17 cellular contexts compared by ENCODE assay signal in the genomic region with DNA sequence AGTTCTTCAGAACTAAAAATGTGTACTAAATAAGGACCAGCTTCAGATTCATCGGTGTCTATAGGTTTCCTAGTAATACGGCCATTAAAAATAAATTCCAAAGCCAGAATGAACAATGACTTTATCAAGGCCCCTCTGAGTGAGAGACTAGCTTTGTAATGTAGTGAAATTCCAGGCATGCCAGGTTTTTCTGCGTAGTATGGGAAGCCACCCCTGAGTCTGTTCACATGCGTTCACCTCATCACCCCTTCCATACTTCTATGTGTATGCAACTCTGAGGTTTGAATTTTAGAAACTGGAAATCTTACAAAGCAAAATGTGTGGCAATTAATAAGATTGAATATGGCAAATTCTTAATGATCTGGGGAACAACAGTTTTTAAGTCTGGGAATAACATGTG. TPM values are rescaled to one million over a fixed set of nuclear protein-coding genes. Genes with fewer than 3 reads are reported as not detected.
DNase-seq lines count a peak whose midpoint lies in the region; ATAC-seq and TF ChIP-seq lines count a peak whose summit lies in the region.
"Had no signal": no experiment of that assay in that cellular context is flagged by ENCODE, and none has a peak within 500 bp of the region (broad histone marks: within the 10 kb centered on the region; RNA-seq: fewer than 3 reads in every experiment).

No MANE protein-coding gene starts in this region.

- H3K4me3 ChIP-seq in GM23338 (no peak overlapping the region), neural progenitor cell (no peak overlapping the region)
- H3K4me3 ChIP-seq: A549 had no signal

- H3K9ac ChIP-seq in neural progenitor cell, result peak overlapping the region; percentile 34
- H3K9ac ChIP-seq: KMS-11 had no signal

- DNase-seq in GM23338 (ENCODE audit: low spot score), result peak; percentile 82
- DNase-seq in WTC11 (ENCODE audit: low spot score), result no peak
- DNase-seq in endothelial cell (ENCODE audit: low spot score), result no peak
- peak; percentile 67 for DNase-seq in neural progenitor cell (ENCODE audit: low spot score)
- no peak for DNase-seq in NCI-H446 treated with DMSO at 0.1 percent for 48 hours (lab: John Stamatoyannopoulos, UW)
- no peak for DNase-seq in dermis blood vessel endothelial cell
- DNase-seq: DMS153; EL; NCI-H1092; NCI-H226; NCI-H526 treated with DMSO at 0.1 percent for 48 hours; NK-92 treated with Interleukin-12 subunit alpha and Interleukin-12 subunit beta, amount 100 ng/mL, for 24 hours had no signal

- no peaks in the 10 kb centered on the region for H3K9me2 ChIP-seq in GM23338 (ENCODE audit: insufficient read depth)

- peak; percentile 70 for ATAC-seq in GM23338
- peak; percentile 73 for ATAC-seq in WTC11
- ATAC-seq in HG03378 (IDR thresholded peaks at IDR 0.05; ENCODE audit: unreplicated experiment), result no peak
- ATAC-seq: A549, HCT116 had no signal

- POLR2A ChIA-PET in WTC11 (lab: Charles Lee), result no interaction called here

- H3K4me3 Mint-ChIP-seq in GM23338 (no peak overlapping the region), WTC11 (no peak overlapping the region), endothelial cell (ENCODE audit: unreplicated experiment) (no peak overlapping the region), neural progenitor cell (no peak overlapping the region)

- H2AFZ ChIP-seq in GM23338 (no peak overlapping the region), neural progenitor cell (replicated peaks) (no peak overlapping the region)

- H3K27ac ChIP-seq in GM23338 (ENCODE audit: low read depth), result peak overlapping the region; percentile 64; the same call in 1 of the 2 replicates
- peak overlapping the region; percentile 87 for H3K27ac ChIP-seq in neural progenitor cell
- H3K27ac ChIP-seq: A549, C4-2B, KMS-11 had no signal

- no peaks in the 10 kb centered on the region for H3K27me3 Mint-ChIP-seq in GM23338 (ENCODE audit: insufficient read depth, low read depth, poor library complexity)
- H3K27me3 Mint-ChIP-seq in WTC11 (ENCODE audit: low read depth), result peaks cover 8% of the 10 kb centered on the region
- peaks cover under 1% of the 10 kb centered on the region for H3K27me3 Mint-ChIP-seq in endothelial cell (ENCODE audit: unreplicated experiment)
- peaks cover 2% of the 10 kb centered on the region for H3K27me3 Mint-ChIP-seq in neural progenitor cell (ENCODE audit: insufficient read depth, low read depth)

- H3K4me1 ChIP-seq in GM23338 (ENCODE audit: insufficient read depth) (peaks cover 16% of the 10 kb centered on the region; the same call in 1 of the 2 replicates), neural progenitor cell (peaks cover 33% of the 10 kb centered on the region)
- H3K4me1 ChIP-seq: A549 had no signal

- no peaks in the 10 kb centered on the region for H3K9me3 Mint-ChIP-seq in GM23338
- no peaks in the 10 kb centered on the region for H3K9me3 Mint-ChIP-seq in WTC11
- no peaks in the 10 kb centered on the region for H3K9me3 Mint-ChIP-seq in endothelial cell (ENCODE audit: unreplicated experiment)
- no peaks in the 10 kb centered on the region for H3K9me3 Mint-ChIP-seq in neural progenitor cell

- no peaks in the 10 kb centered on the region for H3K27me3 ChIP-seq in GM23338 (ENCODE audit: insufficient read depth)
- H3K27me3 ChIP-seq in neural progenitor cell, result no peaks in the 10 kb centered on the region

- H3K27ac Mint-ChIP-seq in GM23338 (peak overlapping the region; percentile 89), WTC11 (peak overlapping the region; percentile 88), endothelial cell (ENCODE audit: unreplicated experiment) (peak overlapping the region; percentile 61), neural progenitor cell (no peak overlapping the region)

- no peak overlapping the region; the same call in 1 of the 2 replicates for H3K4me2 ChIP-seq in GM23338
- H3K4me2 ChIP-seq in neural progenitor cell, result peak overlapping the region; percentile 32
- H3K4me2 ChIP-seq: A549, KMS-11 had no signal

- H3K9me3 ChIP-seq in neural progenitor cell (ENCODE audit: low read depth), result no peaks in the 10 kb centered on the region
- H3K9me3 ChIP-seq: A549 had no signal

- H3K36me3 ChIP-seq in GM23338 (ENCODE audit: insufficient read depth) (no peaks in the 10 kb centered on the region), neural progenitor cell (no peaks in the 10 kb centered on the region)

- TF ChIP-seq CTCF in GM23338 (conservative IDR thresholded peaks at IDR 0.05; ENCODE audit: low read depth in 2 of 2) (no peak), WTC11 (IDR thresholded peaks at IDR 0.05) (no peak), endothelial cell (IDR thresholded peaks at IDR 0.05; ENCODE audit: unreplicated experiment) (no peak), neural progenitor cell (IDR thresholded peaks at IDR 0.05) (no peak)

- no peaks in the 10 kb centered on the region for H3F3A ChIP-seq in GM23338 (replicated peaks; ENCODE audit: low read depth)
- peaks cover 7% of the 10 kb centered on the region for H3F3A ChIP-seq in neural progenitor cell (ENCODE audit: low read depth)

- H3K4me1 Mint-ChIP-seq in GM23338, result peaks cover 35% of the 10 kb centered on the region
- peaks cover 33% of the 10 kb centered on the region for H3K4me1 Mint-ChIP-seq in WTC11
- peaks cover 4% of the 10 kb centered on the region for H3K4me1 Mint-ChIP-seq in endothelial cell (ENCODE audit: unreplicated experiment)
- H3K4me1 Mint-ChIP-seq in neural progenitor cell, result peaks cover 2% of the 10 kb centered on the region

- H3K36me3 Mint-ChIP-seq in GM23338 (ENCODE audit: low read depth) (peaks cover 5% of the 10 kb centered on the region; the same call in 2 of the 3 replicates), WTC11 (0 out of 2 replicates have a peak, but pooled peaks cover 4% of the 10 kb centered on the region), endothelial cell (ENCODE audit: low read depth, unreplicated experiment) (peaks cover 15% of the 10 kb centered on the region), neural progenitor cell (peaks cover 8% of the 10 kb centered on the region)

- H3K79me2 ChIP-seq in GM23338 (replicated peaks; ENCODE audit: insufficient read depth) (no peaks in the 10 kb centered on the region), neural progenitor cell (ENCODE audit: low read depth) (no peaks in the 10 kb centered on the region)

- H4K20me1 ChIP-seq in GM23338 (replicated peaks; ENCODE audit: insufficient read depth), result no peaks in the 10 kb centered on the region
- H4K20me1 ChIP-seq in neural progenitor cell (ENCODE audit: low read depth), result no peaks in the 10 kb centered on the region

- CTCF ChIA-PET in WTC11 (lab: Charles Lee), result interaction anchor here (0.9 to 1.8 kb wide), 4 partner anchors 11 to 104 kb away, joined by 3 to 7 read pairs (median 5); no protein-coding TSS in a partner anchor

TF ChIP-seq in GM23338, 12 proteins besides CTCF, POLR2A, EP300 and RAD21:
- no peak for TF ChIP-seq NANOG (IDR thresholded peaks at IDR 0.05; ENCODE audit: borderline replicate concordance)
- TF ChIP-seq EZH2 (IDR thresholded peaks at IDR 0.05; ENCODE audit: low read depth, unreplicated experiment), result no peak
- peak; percentile 39; the same call in 1 of the 2 replicates for TF ChIP-seq CREB1 (CRISPR knock-in tag; IDR thresholded peaks at IDR 0.05; ENCODE audit: low read depth)
TF ChIP-seq in GM23338: peak in this region for 1.

TF ChIP-seq in WTC11, 78 proteins besides CTCF, POLR2A, EP300 and RAD21 (continues in another document):
- TF ChIP-seq, protein P1, sequence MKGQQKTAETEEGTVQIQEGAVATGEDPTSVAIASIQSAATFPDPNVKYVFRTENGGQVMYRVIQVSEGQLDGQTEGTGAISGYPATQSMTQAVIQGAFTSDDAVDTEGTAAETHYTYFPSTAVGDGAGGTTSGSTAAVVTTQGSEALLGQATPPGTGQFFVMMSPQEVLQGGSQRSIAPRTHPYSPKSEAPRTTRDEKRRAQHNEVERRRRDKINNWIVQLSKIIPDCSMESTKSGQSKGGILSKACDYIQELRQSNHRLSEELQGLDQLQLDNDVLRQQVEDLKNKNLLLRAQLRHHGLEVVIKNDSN (CRISPR knock-in tag; IDR thresholded peaks at IDR 0.05), result no peak
- TF ChIP-seq ZNF121 (CRISPR knock-in tag; IDR thresholded peaks at IDR 0.05), result no peak
- TF ChIP-seq NR1H2 (CRISPR knock-in tag; IDR thresholded peaks at IDR 0.05), result no peak
- TF ChIP-seq ZBTB21 (CRISPR knock-in tag; IDR thresholded peaks at IDR 0.05; ENCODE audit: borderline replicate concordance), result no peak
- TF ChIP-seq, protein P2, sequence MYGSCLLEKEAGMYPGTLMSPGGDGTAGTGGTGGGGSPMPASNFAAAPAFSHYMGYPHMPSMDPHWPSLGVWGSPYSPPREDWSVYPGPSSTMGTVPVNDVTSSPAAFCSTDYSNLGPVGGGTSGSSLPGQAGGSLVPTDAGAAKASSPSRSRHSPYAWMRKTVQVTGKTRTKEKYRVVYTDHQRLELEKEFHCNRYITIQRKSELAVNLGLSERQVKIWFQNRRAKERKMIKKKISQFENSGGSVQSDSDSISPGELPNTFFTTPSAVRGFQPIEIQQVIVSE (CRISPR knock-in tag; IDR thresholded peaks at IDR 0.05; ENCODE audit: borderline replicate concordance), result no peak
- TF ChIP-seq, protein P3, sequence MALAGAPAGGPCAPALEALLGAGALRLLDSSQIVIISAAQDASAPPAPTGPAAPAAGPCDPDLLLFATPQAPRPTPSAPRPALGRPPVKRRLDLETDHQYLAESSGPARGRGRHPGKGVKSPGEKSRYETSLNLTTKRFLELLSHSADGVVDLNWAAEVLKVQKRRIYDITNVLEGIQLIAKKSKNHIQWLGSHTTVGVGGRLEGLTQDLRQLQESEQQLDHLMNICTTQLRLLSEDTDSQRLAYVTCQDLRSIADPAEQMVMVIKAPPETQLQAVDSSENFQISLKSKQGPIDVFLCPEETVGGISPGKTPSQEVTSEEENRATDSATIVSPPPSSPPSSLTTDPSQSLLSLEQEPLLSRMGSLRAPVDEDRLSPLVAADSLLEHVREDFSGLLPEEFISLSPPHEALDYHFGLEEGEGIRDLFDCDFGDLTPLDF (CRISPR knock-in tag; IDR thresholded peaks at IDR 0.05), result no peak
- TF ChIP-seq ZNF317 (CRISPR knock-in tag; IDR thresholded peaks at IDR 0.05; ENCODE audit: borderline replicate concordance, low read depth), result no peak

RNA-seq across cellular contexts. Expression of a gene that starts 24.5 kb away (rescaled TPM):
- 0.56 TPM in 1 of 2 replicates, not detected in the other for total RNA-seq in GM23338 (2014; rRNA removed; shearing (Covaris generic))
- polyA plus RNA-seq in GM23338 (2016; fragmentation: Nextera tagmentation; extraction: Ambion mirVana), result 2.0 and 2.2 TPM in 2 replicates
- 0.55 to 1.3 TPM (median 0.61 TPM) in 3 replicates for total RNA-seq in WTC11 (2021)
- total RNA-seq in endothelial cell (ENCODE audit: unreplicated experiment), result 1.9 TPM
- total RNA-seq in neural progenitor cell (ENCODE audit: low replicate concordance), result 3.0 and 3.3 TPM in 2 replicates
- total RNA-seq in dermis blood vessel endothelial cell, result 0.23 and 1.4 TPM in 2 replicates

Comparison
In these comparisons a context has a peak if more than half of its experiments do, and no peak if none do; other contexts are left out.
1. DNase-seq: peak in GM23338 (single experiment) and neural progenitor cell (single experiment); none in WTC11 (single experiment), endothelial cell (single experiment), NCI-H446 treated with DMSO at 0.1 percent for 48 hours (single experiment) and dermis blood vessel endothelial cell (single experiment).